18 cellular contexts compared by ENCODE assay signal in genomic region chr6:142236686-142237085, GRCh38.
"Had no signal": no experiment of that assay in that cellular context is flagged by ENCODE, and none has a peak within 500 bp of the region (broad histone marks: within the 10 kb centered on the region; RNA-seq: fewer than 3 reads in every experiment).

No MANE protein-coding gene starts in this region.

- DNase-seq: activated CD4-positive, alpha-beta T cell treated with anti-CD3 and anti-CD28 coated beads for 4 hours; activated CD8-positive, alpha-beta memory T cell treated with anti-CD3 and anti-CD28 coated beads, Interleukin-2, amount 50 U/mL, for 4 hours; activated CD8-positive, alpha-beta T cell treated with anti-CD3 and anti-CD28 coated beads for 36 hours; activated naive CD4-positive, alpha-beta T cell treated with anti-CD3 and anti-CD28 coated beads, Interleukin-2, amount 50 U/mL, for 16 hours; activated naive CD8-positive, alpha-beta T cell treated with anti-CD3 and anti-CD28 coated beads, Interleukin-2, amount 10 ng/mL, durations not matched to agents 7 days and 5 days; activated T-cell treated with anti-CD3 and anti-CD28 coated beads, Interleukin-2, amount 50 U/mL, for 72 hours; aorta; caudate nucleus; NCI-H1105 treated with DMSO at 0.1 percent for 48 hours; NCI-H1436 treated with DMSO at 0.1 percent for 48 hours; NCI-H187; NCI-H2081; NCI-H524; SHP77 treated with DMSO at 0.1 percent for 48 hours had no signal

- H3K27me3 ChIP-seq: breast epithelium had no signal

- H3K4me3 Mint-ChIP-seq: activated CD8-positive, alpha-beta T cell treated with anti-CD3 and anti-CD28 coated beads for 36 hours; activated naive CD8-positive, alpha-beta T cell treated with anti-CD3 and anti-CD28 coated beads, Interleukin-2, amount 10 ng/mL, durations not matched to agents 7 days and 5 days; activated T-cell treated with anti-CD3 and anti-CD28 coated beads, Interleukin-2, amount 50 U/mL, for 72 hours; T-helper 1 cell treated with Interleukin-12 subunit alpha and Interleukin-12 subunit beta and Interleukin-4 antibody, amounts not matched to agents 30 μg/mL and 1 μg/mL, for 36 hours had no signal

- H3K36me3 Mint-ChIP-seq: activated naive CD8-positive, alpha-beta T cell treated with anti-CD3 and anti-CD28 coated beads, Interleukin-2, amount 10 ng/mL, durations not matched to agents 7 days and 5 days had no signal

- H3K36me3 ChIP-seq: breast epithelium had no signal

- H3K4me1 ChIP-seq: breast epithelium had no signal

- H3K4me3 ChIP-seq: breast epithelium had no signal

- H3K27me3 Mint-ChIP-seq: activated CD8-positive, alpha-beta T cell treated with anti-CD3 and anti-CD28 coated beads for 36 hours had no signal

- ATAC-seq: activated CD4-positive, CD25-positive, alpha-beta regulatory T cell treated with anti-CD3 and anti-CD28 coated beads, Interleukin-2, amount 50 U/mL, for 24 hours; activated CD8-positive, alpha-beta T cell treated with anti-CD3 and anti-CD28 coated beads for 36 hours; activated T-cell treated with anti-CD3 and anti-CD28 coated beads, Interleukin-2, amount 50 U/mL, for 72 hours had no signal

- H3K9me3 ChIP-seq: breast epithelium had no signal

- H3K27ac Mint-ChIP-seq: activated CD8-positive, alpha-beta T cell treated with anti-CD3 and anti-CD28 coated beads for 36 hours; activated naive CD8-positive, alpha-beta T cell treated with anti-CD3 and anti-CD28 coated beads, Interleukin-2, amount 10 ng/mL, durations not matched to agents 7 days and 5 days; activated T-cell treated with anti-CD3 and anti-CD28 coated beads, Interleukin-2, amount 50 U/mL, for 72 hours; activated T-helper 2 cell treated with anti-CD3 and anti-CD28 coated beads, Interferon-gamma antibody, Interleukin-2, Interleukin-4, amounts not matched to agents 10 μg/mL and 5 μg/mL and 100 μg/mL, durations not matched to agents 14 hours and 24 hours and 36 hours; T-helper 1 cell treated with Interleukin-12 subunit alpha and Interleukin-12 subunit beta and Interleukin-4 antibody, amounts not matched to agents 30 μg/mL and 1 μg/mL, for 36 hours had no signal

- H3K27ac ChIP-seq: breast epithelium had no signal

- H3K9me3 Mint-ChIP-seq: activated CD8-positive, alpha-beta T cell treated with anti-CD3 and anti-CD28 coated beads for 36 hours; activated naive CD8-positive, alpha-beta T cell treated with anti-CD3 and anti-CD28 coated beads, Interleukin-2, amount 10 ng/mL, durations not matched to agents 7 days and 5 days; activated T-cell treated with anti-CD3 and anti-CD28 coated beads, Interleukin-2, amount 50 U/mL, for 72 hours; activated T-helper 2 cell treated with anti-CD3 and anti-CD28 coated beads, Interferon-gamma antibody, Interleukin-2, Interleukin-4, amounts not matched to agents 10 μg/mL and 5 μg/mL and 100 μg/mL, durations not matched to agents 14 hours and 24 hours and 36 hours; T-helper 1 cell treated with Interleukin-12 subunit alpha and Interleukin-12 subunit beta and Interleukin-4 antibody, amounts not matched to agents 30 μg/mL and 1 μg/mL, for 36 hours had no signal
